16 cellular contexts compared by ENCODE assay signal in genomic region chr10:9188022-9188810, GRCh38.
DNase-seq lines count a peak whose midpoint lies in the region; ATAC-seq, FAIRE-seq and TF ChIP-seq lines count a peak whose summit lies in the region.
"Had no signal": no experiment of that assay in that cellular context is flagged by ENCODE, and none has a peak within 500 bp of the region (broad histone marks: within the 10 kb centered on the region; RNA-seq: fewer than 3 reads in every experiment).

No MANE protein-coding gene starts in this region.

- ATAC-seq in HG03097 (IDR thresholded peaks at IDR 0.05; ENCODE audit: low FRiP score, unreplicated experiment) (no peak), GM18520 (IDR thresholded peaks at IDR 0.05; ENCODE audit: unreplicated experiment) (no peak)

- intact Hi-C loops in transverse colon (cut with DNase I; ENCODE audit: low total_unique reads), result no loop called here

- H3K27ac Mint-ChIP-seq in HFFc6, result peak overlapping the region; percentile 79
- H3K27ac Mint-ChIP-seq: CD4-positive, alpha-beta memory T cell had no signal

- no peak overlapping the region for H3K27ac ChIP-seq in RWPE1
- no peak overlapping the region for H3K27ac ChIP-seq in transverse colon
- H3K27ac ChIP-seq: SJSA1 had no signal

- no peaks in the 10 kb centered on the region; the same call in none of the 2 replicates for H3K9me3 Mint-ChIP-seq in HFFc6
- H3K9me3 Mint-ChIP-seq: CD4-positive, alpha-beta memory T cell had no signal

- peaks cover 13% of the 10 kb centered on the region for H3K4me1 Mint-ChIP-seq in HFFc6 (ENCODE audit: low read depth)
- H3K4me1 Mint-ChIP-seq: CD4-positive, alpha-beta memory T cell had no signal

- in situ Hi-C loops in transverse colon (cut with MboI; ENCODE audit: low pct_ligation_motif_present in 1 of 4, low pct_unique_long_range_greater_than_20kb in 1 of 4, low sequenced_read_pairs in 3 of 4), result no loop called here

- WGBS in transverse colon (ENCODE audit: low coverage in 1 of 2), 2 donors, result 87 to 89% methylated on average over 3 of the region's 3 CpGs

- TF ChIP-seq POLR2A in transverse colon (IDR thresholded peaks at IDR 0.05), result no peak

- no peaks in the 10 kb centered on the region for H3K36me3 ChIP-seq in BJ (ENCODE audit: control insufficient read depth, insufficient read depth, low read length)
- no peaks in the 10 kb centered on the region for H3K36me3 ChIP-seq in transverse colon
- H3K36me3 ChIP-seq: HAP-1, SJSA1 had no signal

- H3K9me3 ChIP-seq in transverse colon, result no peaks in the 10 kb centered on the region
- H3K9me3 ChIP-seq: HAP-1, SJSA1 had no signal

- TF ChIP-seq EP300 in transverse colon (IDR thresholded peaks at IDR 0.05; ENCODE audit: low read depth), result no peak

- no peaks in the 10 kb centered on the region for H3K36me3 Mint-ChIP-seq in HFFc6 (ENCODE audit: low read depth)
- H3K36me3 Mint-ChIP-seq: CD4-positive, alpha-beta memory T cell had no signal

- TF ChIP-seq CTCF in BJ (IDR thresholded peaks at IDR 0.05; ENCODE audit: insufficient read depth, low read depth, low read length), result no peak
- TF ChIP-seq CTCF in HFFc6 (IDR thresholded peaks at IDR 0.05), result no peak
- TF ChIP-seq CTCF in RWPE1 (conservative IDR thresholded peaks at IDR 0.05; ENCODE audit: low read depth), result no peak
- no peak for TF ChIP-seq CTCF in transverse colon (IDR thresholded peaks at IDR 0.05)

- POLR2A ChIA-PET in BJ (lab: Charles Lee), result no interaction called here
- POLR2A ChIA-PET in RWPE1 (lab: Yijun Ruan, JAX; ENCODE audit: low non-redundant PET), result no interaction called here

- H3K27me3 Mint-ChIP-seq in HFFc6 (ENCODE audit: insufficient read depth), result peaks cover 7% of the 10 kb centered on the region; the same call in 1 of the 2 replicates

- no peaks in the 10 kb centered on the region for H3K4me1 ChIP-seq in transverse colon
- H3K4me1 ChIP-seq: HAP-1, SJSA1 had no signal

- H3K27me3 ChIP-seq in BJ (ENCODE audit: control insufficient read depth, insufficient read depth, low read length) (no peaks in the 10 kb centered on the region), transverse colon (no peaks in the 10 kb centered on the region)
- H3K27me3 ChIP-seq: SJSA1 had no signal

- H3K4me3 ChIP-seq in BJ (ENCODE audit: low read depth, low read length) (no peak overlapping the region), transverse colon (no peak overlapping the region)
- H3K4me3 ChIP-seq: HAP-1, SJSA1 had no signal

- DNase-seq in BJ (ENCODE audit: low read depth), result peak; percentile 57
- DNase-seq in HFFc6, result peak; percentile 71
- peak; percentile 6 for DNase-seq in RWPE1 (ENCODE audit: low spot score)
- DNase-seq in transverse colon, result no peak
- DNase-seq in germinal center (ENCODE audit: low spot score), result no peak
- DNase-seq: CD4-positive, alpha-beta memory T cell; DND-41; Kasumi-1; NCI-H1048; NCI-H2107; NCI-H345 had no signal

- FAIRE-seq in islet of Langerhans (lab: Jason Lieb, UNC), result peak; percentile 51

- no peak overlapping the region for H3K4me3 Mint-ChIP-seq in HFFc6
- H3K4me3 Mint-ChIP-seq: CD4-positive, alpha-beta memory T cell had no signal

- CTCF ChIA-PET in BJ (lab: Yijun Ruan, JAX), result interaction anchor here (1.7 kb wide), 1 partner anchor 21 kb away, joined by 8 read pairs; no protein-coding TSS in a partner anchor
- CTCF ChIA-PET in RWPE1 (lab: Yijun Ruan, JAX), result interaction anchor here (0.6 kb wide), 1 partner anchor 53 kb away, joined by 3 read pairs; no protein-coding TSS in a partner anchor

Comparison
In these comparisons a context has a peak if more than half of its experiments do, and no peak if none do; other contexts are left out.
1. DNase-seq: peak in BJ (single experiment), HFFc6 (single experiment) and RWPE1 (single experiment); none in transverse colon (single experiment) and germinal center (single experiment).